Comparison of ENCODE assay signal across 8 cellular contexts in the genomic region with DNA sequence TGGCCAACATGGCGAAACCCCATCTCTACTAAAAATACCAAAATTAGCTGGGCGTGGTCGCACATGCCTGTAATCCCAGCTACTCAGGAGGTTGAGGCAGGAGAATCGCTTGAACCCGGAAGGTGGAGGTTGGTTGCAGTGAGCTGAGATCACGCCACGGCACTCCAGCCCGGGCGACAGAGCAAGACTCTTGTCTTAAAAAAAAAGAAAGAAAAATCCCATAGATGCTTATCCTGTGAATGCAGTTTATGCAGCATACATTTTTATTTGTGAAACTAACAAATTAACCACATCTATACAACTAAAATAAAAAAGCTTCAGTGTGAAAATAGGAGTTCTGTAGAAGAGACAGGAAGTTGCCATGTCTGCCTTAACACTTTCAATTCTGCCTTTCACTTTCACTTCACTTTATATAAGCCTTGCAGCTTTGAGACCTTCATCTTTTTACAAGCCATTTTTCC. TPM values are rescaled to one million over a fixed set of nuclear protein-coding genes. Genes with fewer than 3 reads are reported as not detected.
DNase-seq lines count a peak whose midpoint lies in the region; ATAC-seq and TF ChIP-seq lines count a peak whose summit lies in the region.

No MANE protein-coding gene starts in this region.

- no peaks in the 10 kb centered on the region for H3K27me3 ChIP-seq in CD8-positive, alpha-beta memory T cell (ENCODE audit: insufficient read depth, low read length, poor library complexity, severe bottlenecking)
- H3K27me3 ChIP-seq in right cardiac atrium (ENCODE audit: control insufficient read depth, insufficient read depth) = no peaks in the 10 kb centered on the region
- no peaks in the 10 kb centered on the region for H3K27me3 ChIP-seq in suprapubic skin
- H3K27me3 ChIP-seq in H7 (ENCODE audit: control insufficient read depth, insufficient read depth, low read length) = no peaks in the 10 kb centered on the region

- WGBS in right cardiac atrium = 65% methylated on average over 9 of the region's 9 CpGs
- WGBS in suprapubic skin = 75% methylated on average over 9 of the region's 9 CpGs

- peak in 3 of 5 donors; percentile 56 to 74 (median 65) for DNase-seq in CD8-positive, alpha-beta memory T cell
- peak; percentile 18 for DNase-seq in activated T-cell treated with anti-CD3 and anti-CD28 coated beads, Interleukin-2, amount 50 U/mL, for 4 hours
- DNase-seq in right cardiac atrium (no peak), suprapubic skin (ENCODE audit: low spot score in 2 of 2) (no peak), NCI-H526 treated with DMSO at 0.1 percent for 48 hours (lab: John Stamatoyannopoulos, UW) (no peak), H7 (no peak), NCI-H69 (lab: John Stamatoyannopoulos, UW) (no peak)

- POLR2A ChIA-PET in CD8-positive, alpha-beta memory T cell (lab: Charles Lee) = interaction anchor here (0.7 to 2.1 kb wide), 3 partner anchors 47 to 546 kb away, joined by 3 to 13 read pairs (median 5); partner anchors contain the start of gene METTL9

- TF ChIP-seq POLR2A in suprapubic skin (IDR thresholded peaks at IDR 0.05) = no peak

- peaks cover 54 to 63% (median 59%) of the 10 kb centered on the region in 3 donors for H3K4me1 Mint-ChIP-seq in CD8-positive, alpha-beta memory T cell
- peaks cover 54% of the 10 kb centered on the region for H3K4me1 Mint-ChIP-seq in activated T-cell treated with anti-CD3 and anti-CD28 coated beads, Interleukin-2, amount 50 U/mL, for 4 hours (ENCODE audit: low read depth)

- H3K4me3 Mint-ChIP-seq in CD8-positive, alpha-beta memory T cell = peak overlapping the region; percentile 67 to 90 (median 80)
- H3K4me3 Mint-ChIP-seq in activated T-cell treated with anti-CD3 and anti-CD28 coated beads, Interleukin-2, amount 50 U/mL, for 4 hours = peak overlapping the region; percentile 77

- CTCF ChIA-PET in CD8-positive, alpha-beta memory T cell (lab: Charles Lee) = interaction anchor here (1.2 to 3.1 kb wide), 6 partner anchors 12 to 63 kb away, joined by 3 to 31 read pairs (median 8); no protein-coding TSS in a partner anchor

- intact Hi-C loops in right cardiac atrium (cut with DNase I) = loop anchor here in 1 of 4 donors (5.0 kb wide), 1 partner anchor 58 kb away; no protein-coding TSS in a partner anchor

- peaks cover 57% of the 10 kb centered on the region for H3K4me1 ChIP-seq in CD8-positive, alpha-beta memory T cell (ENCODE audit: insufficient read depth, low read length)
- peaks cover 5% of the 10 kb centered on the region for H3K4me1 ChIP-seq in right cardiac atrium (ENCODE audit: control insufficient read depth, insufficient read depth, low read length)
- peaks cover 26% of the 10 kb centered on the region for H3K4me1 ChIP-seq in suprapubic skin

- peak overlapping the region; percentile 85 to 98 (median 94) for H3K27ac Mint-ChIP-seq in CD8-positive, alpha-beta memory T cell

- H3K36me3 Mint-ChIP-seq in CD8-positive, alpha-beta memory T cell = peaks cover 0 to 6% (median 3%) of the 10 kb centered on the region in 3 donors
- no peaks in the 10 kb centered on the region for H3K36me3 Mint-ChIP-seq in activated T-cell treated with anti-CD3 and anti-CD28 coated beads, Interleukin-2, amount 50 U/mL, for 4 hours (ENCODE audit: insufficient read depth)

- TF ChIP-seq EP300 in suprapubic skin (IDR thresholded peaks at IDR 0.05) = no peak

- no peaks in the 10 kb centered on the region for H3K36me3 ChIP-seq in CD8-positive, alpha-beta memory T cell (ENCODE audit: insufficient read depth, low read length)
- peaks cover 2% of the 10 kb centered on the region for H3K36me3 ChIP-seq in suprapubic skin
- H3K36me3 ChIP-seq in H7 (replicated peaks; ENCODE audit: control insufficient read depth, insufficient read depth, low read length) = no peaks in the 10 kb centered on the region

- TF ChIP-seq CTCF in suprapubic skin (IDR thresholded peaks at IDR 0.05) = no peak

- peak overlapping the region; percentile 43 for H3K27ac ChIP-seq in CD8-positive, alpha-beta memory T cell (ENCODE audit: low read depth, low read length)
- H3K27ac ChIP-seq in right cardiac atrium (ENCODE audit: low read length) (peak overlapping the region; percentile 48), suprapubic skin (peak overlapping the region; percentile 38)

- peak overlapping the region; percentile 49 for H3K4me3 ChIP-seq in CD8-positive, alpha-beta memory T cell (ENCODE audit: low read length)
- H3K4me3 ChIP-seq in right cardiac atrium (ENCODE audit: low read length) (peak overlapping the region; percentile 67), suprapubic skin (peak overlapping the region; percentile 31), H7 (ENCODE audit: insufficient read depth, low read depth, low read length) (no peak overlapping the region)

- ATAC-seq in HG03432 (IDR thresholded peaks at IDR 0.05; ENCODE audit: unreplicated experiment) (peak; percentile 42), right cardiac atrium (peak in 1 of 2 donors; percentile 62)
- ATAC-seq in activated T-cell treated with anti-CD3 and anti-CD28 coated beads, Interleukin-2, amount 50 U/mL, for 4 hours = peak; percentile 67 to 73

- no peaks in the 10 kb centered on the region for H3K9me3 Mint-ChIP-seq in CD8-positive, alpha-beta memory T cell
- no peaks in the 10 kb centered on the region for H3K9me3 Mint-ChIP-seq in activated T-cell treated with anti-CD3 and anti-CD28 coated beads, Interleukin-2, amount 50 U/mL, for 4 hours

- no peaks in the 10 kb centered on the region for H3K9me3 ChIP-seq in CD8-positive, alpha-beta memory T cell (ENCODE audit: low read length)
- no peaks in the 10 kb centered on the region for H3K9me3 ChIP-seq in right cardiac atrium (ENCODE audit: control insufficient read depth, low read length)
- H3K9me3 ChIP-seq in suprapubic skin = no peaks in the 10 kb centered on the region

- H3K27me3 Mint-ChIP-seq in CD8-positive, alpha-beta memory T cell = no peaks in the 10 kb centered on the region
- no peaks in the 10 kb centered on the region for H3K27me3 Mint-ChIP-seq in activated T-cell treated with anti-CD3 and anti-CD28 coated beads, Interleukin-2, amount 50 U/mL, for 4 hours (ENCODE audit: low read depth)

RNA-seq across cellular contexts. Expression of gene IGSF6, which starts 7.1 kb away (rescaled TPM):
- total RNA-seq in CD8-positive, alpha-beta memory T cell = 1 to 10 TPM in 1 of 2 experiments, under 1 TPM in 1; 0.58 to 1.1 TPM
- polyA plus RNA-seq in CD8-positive, alpha-beta memory T cell = 0.32 TPM
- not detected for total RNA-seq in activated T-cell treated with anti-CD3 and anti-CD28 coated beads, Interleukin-2, amount 50 U/mL, for 4 hours
- 1 to 10 TPM; 1.4 to 4.3 (median 2.4) TPM for total RNA-seq in right cardiac atrium
- 0.88 TPM for polyA plus RNA-seq in right cardiac atrium
- total RNA-seq in suprapubic skin = 1 to 10 TPM; 1.0 to 4.3 (median 1.3) TPM
- total RNA-seq in H7 (2014; rRNA removed; shearing (Covaris generic)) = not detected in 2 replicates

RNA-seq across cellular contexts. Expression of gene OTOA, which starts 18.5 kb away (rescaled TPM):
- total RNA-seq in CD8-positive, alpha-beta memory T cell = under 1 TPM; 0.09 TPM
- not detected for polyA plus RNA-seq in CD8-positive, alpha-beta memory T cell
- total RNA-seq in activated T-cell treated with anti-CD3 and anti-CD28 coated beads, Interleukin-2, amount 50 U/mL, for 4 hours = not detected
- total RNA-seq in right cardiac atrium (not detected), suprapubic skin (under 1 TPM in 1 of 4 donors, not detected in 3; 0.40 TPM)
- polyA plus RNA-seq in right cardiac atrium = 0.07 TPM
- total RNA-seq in H7 (2014; rRNA removed; shearing (Covaris generic)) = not detected in 2 replicates

RNA-seq across cellular contexts. Expression of gene METTL9, which starts 45.9 kb away (rescaled TPM):
- 10 to 100 TPM; 73.8 to 74.2 TPM for total RNA-seq in CD8-positive, alpha-beta memory T cell
- 120 TPM for polyA plus RNA-seq in CD8-positive, alpha-beta memory T cell
- total RNA-seq in activated T-cell treated with anti-CD3 and anti-CD28 coated beads, Interleukin-2, amount 50 U/mL, for 4 hours = 10 to 100 TPM; 66.4 to 75.8 (median 69.3) TPM
- 10 to 100 TPM; 59.4 to 63.2 (median 61.2) TPM for total RNA-seq in right cardiac atrium
- polyA plus RNA-seq in right cardiac atrium = 31.5 TPM
- 100 to 1,000 TPM in 1 of 4 donors, 10 to 100 TPM in 3; 76.3 to 105 (median 85.7) TPM for total RNA-seq in suprapubic skin
- total RNA-seq in H7 (2014; rRNA removed; shearing (Covaris generic)) = 163 and 173 TPM in 2 replicates

Comparison
In these comparisons a context has a peak if more than half of its experiments do, and no peak if none do; other contexts are left out.
1. DNase-seq: peak in CD8-positive, alpha-beta memory T cell (3 of 5) and activated T-cell treated with anti-CD3 and anti-CD28 coated beads, Interleukin-2, amount 50 U/mL, for 4 hours (single experiment); none in right cardiac atrium (0 of 3), suprapubic skin (0 of 2), NCI-H526 treated with DMSO at 0.1 percent for 48 hours (single experiment), H7 (single experiment) and NCI-H69 (single experiment).
2. Peak in every context shown above with its lines, with median percentiles within 50 percentile points of each other: H3K27ac ChIP-seq.